Comparison of ENCODE assay signal across 1 cellular context in the genomic region with DNA sequence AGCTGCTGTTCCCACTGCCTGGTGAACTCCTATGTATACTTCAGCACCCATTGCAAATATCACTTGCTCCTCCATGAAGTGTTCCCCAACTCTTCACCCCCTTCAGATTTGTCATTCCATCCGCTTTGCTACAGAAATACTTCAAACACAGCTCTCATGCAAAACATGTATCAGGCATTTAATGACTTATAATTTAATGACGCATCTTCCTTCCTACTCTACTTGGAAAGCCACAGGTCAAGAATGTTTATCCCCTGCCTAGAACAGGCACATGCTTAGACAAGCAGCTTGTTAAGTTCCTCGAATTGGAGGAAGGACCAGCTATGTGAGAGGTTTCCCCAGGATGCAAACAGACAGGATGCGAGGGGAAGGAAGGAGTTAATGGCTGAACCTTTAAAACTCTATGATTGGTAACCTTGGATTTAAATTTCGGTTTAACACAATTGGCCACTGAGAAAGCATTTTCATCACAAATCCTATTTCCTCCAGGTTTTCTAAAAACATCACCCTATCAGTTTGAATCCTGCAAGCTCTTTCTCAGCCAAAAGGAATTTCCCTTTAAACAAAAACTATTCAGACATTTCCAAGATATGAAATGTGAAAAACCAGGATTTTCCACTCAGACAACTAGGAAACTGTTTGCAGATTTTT.
TF ChIP-seq lines count a peak whose summit lies in the region.

No MANE protein-coding gene starts in this region.

TF ChIP-seq in IMR-90, 13 proteins besides CTCF, POLR2A, EP300 and RAD21:
- 0 out of 2 replicates have a peak, but pooled peaks have one; percentile 7 for TF ChIP-seq NFE2L2 (IDR thresholded peaks at IDR 0.05; ENCODE audit: low read depth, low read length)
- TF ChIP-seq MAZ (IDR thresholded peaks at IDR 0.05; ENCODE audit: borderline replicate concordance, low read depth, low read length): no peak
- TF ChIP-seq RFX5 (IDR thresholded peaks at IDR 0.05; ENCODE audit: low read depth, low read length): no peak
- TF ChIP-seq BHLHE40 (IDR thresholded peaks at IDR 0.05; ENCODE audit: low read depth, low read length): peak; percentile 94
- no peak for TF ChIP-seq MXI1 (IDR thresholded peaks at IDR 0.05; ENCODE audit: borderline replicate concordance, low read depth, low read length)
- TF ChIP-seq SMC3 (IDR thresholded peaks at IDR 0.05; ENCODE audit: low read depth, low read length): no peak
- TF ChIP-seq FOS (IDR thresholded peaks at IDR 0.05; ENCODE audit: low read depth, low read length): peak; percentile 78
- TF ChIP-seq USF2 (IDR thresholded peaks at IDR 0.05; ENCODE audit: low read depth, low read length): no peak
- 0 out of 2 replicates have a peak, but pooled peaks have one; percentile 33 for TF ChIP-seq MAFK (IDR thresholded peaks at IDR 0.05; ENCODE audit: low read depth, low read length)
- TF ChIP-seq RCOR1 (IDR thresholded peaks at IDR 0.05; ENCODE audit: insufficient replicate concordance, low read length): peak; percentile 57
